8 cellular contexts compared by ENCODE assay signal in the genomic region with DNA sequence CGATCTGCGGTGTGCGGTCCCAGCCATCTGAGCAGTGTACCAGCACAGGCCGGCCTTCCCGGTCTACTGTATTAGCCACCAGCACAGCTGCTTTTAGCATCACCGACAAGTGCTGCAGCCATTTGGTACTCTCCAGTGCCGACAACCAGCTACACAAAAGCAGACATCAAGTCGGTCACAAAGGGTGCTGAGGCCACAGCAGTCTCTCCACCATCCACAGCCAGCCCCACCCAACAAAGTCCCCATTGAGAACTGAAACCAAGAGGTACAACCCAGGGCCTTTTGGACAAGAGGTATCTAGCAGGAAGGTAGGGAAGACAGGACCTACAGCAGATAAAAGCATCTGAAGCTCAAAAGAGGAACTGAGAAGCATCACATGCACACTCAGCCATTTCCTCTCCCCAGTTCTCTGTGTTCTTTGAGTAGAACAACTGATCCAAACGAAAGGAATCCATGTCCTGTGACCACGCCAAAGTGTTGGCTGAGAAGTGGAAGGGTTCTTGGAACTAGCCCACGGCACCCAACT. TPM values are rescaled to one million over a fixed set of nuclear protein-coding genes. Genes with fewer than 3 reads are reported as not detected.
DNase-seq lines count a peak whose midpoint lies in the region; ATAC-seq and TF ChIP-seq lines count a peak whose summit lies in the region.

No MANE protein-coding gene starts in this region.

- peaks cover 20% of the 10 kb centered on the region for H3K36me3 ChIP-seq in mucosa of descending colon (ENCODE audit: low read depth)

- ATAC-seq in GM18870 (IDR thresholded peaks at IDR 0.05; ENCODE audit: unreplicated experiment) (peak; percentile 80), HG02588 (IDR thresholded peaks at IDR 0.05; ENCODE audit: unreplicated experiment) (peak; percentile 84), mucosa of descending colon (peak; percentile 69)

- intact Hi-C loops in mucosa of descending colon (cut with DNase I, micrococcal nuclease) = no loop called here

- DNase-seq in Kasumi-1 (lab: John Stamatoyannopoulos, UW) (peak; percentile 71 to 80), mucosa of descending colon (no peak), midbrain (lab: John Stamatoyannopoulos, UW) (no peak), mucosa of gallbladder (ENCODE audit: low spot score) (no peak), NCI-H2227 (lab: John Stamatoyannopoulos, UW; ENCODE audit: unreplicated experiment) (no peak), NCI-H2196 (lab: John Stamatoyannopoulos, UW; ENCODE audit: unreplicated experiment) (no peak)

- H3K9me3 ChIP-seq in mucosa of descending colon = no peaks in the 10 kb centered on the region

- H3K4me3 ChIP-seq in mucosa of descending colon = no peak overlapping the region

- no peak for TF ChIP-seq CTCF in mucosa of descending colon (IDR thresholded peaks at IDR 0.05)

- no peaks in the 10 kb centered on the region for H3K4me1 ChIP-seq in mucosa of descending colon (ENCODE audit: low read depth)

RNA-seq across cellular contexts. Expression of gene MTMR4, which starts 9.5 kb away (rescaled TPM):
- total RNA-seq in mucosa of descending colon = 10 to 100 TPM; 38.9 to 61.9 (median 47.3) TPM
- total RNA-seq in mucosa of gallbladder = 44.7 TPM

RNA-seq across cellular contexts. Expression of gene HSF5, which starts 16.7 kb away (rescaled TPM):
- total RNA-seq in mucosa of descending colon (under 1 TPM in 2 of 3 donors, not detected in 1; 0.07 to 0.09 TPM), mucosa of gallbladder (0.09 TPM)

Comparison
In these comparisons a context has a peak if more than half of its experiments do, and no peak if none do; other contexts are left out.
1. DNase-seq: peak in Kasumi-1 (2 of 2); none in mucosa of descending colon (0 of 3), midbrain (single experiment), mucosa of gallbladder (single experiment), NCI-H2227 (single experiment) and NCI-H2196 (single experiment).
2. Peak in every context shown above with its lines, with median percentiles within 50 percentile points of each other: ATAC-seq.